In the genomic region with DNA sequence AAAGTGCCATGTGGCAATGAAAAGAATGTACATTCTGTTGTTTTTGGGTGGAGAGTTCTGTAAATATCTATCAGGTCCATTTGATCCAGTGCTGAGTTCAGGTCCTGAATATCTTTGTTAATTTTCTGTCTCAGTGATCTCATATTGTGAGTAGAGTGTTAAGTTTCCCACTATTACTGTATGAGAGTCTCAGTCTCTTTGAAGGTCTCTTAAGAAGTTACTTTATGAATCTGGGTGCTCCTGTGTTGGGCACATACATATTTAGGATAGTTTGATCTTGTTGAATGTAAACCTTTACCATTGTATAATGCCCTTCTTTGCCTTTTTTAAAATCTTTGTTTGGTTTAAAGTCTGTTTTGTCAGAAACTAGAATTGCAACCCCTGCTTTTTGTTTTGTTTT, we compare ENCODE assay signal across 7 cellular contexts.
DNase-seq lines count a peak whose midpoint lies in the region; ATAC-seq and TF ChIP-seq lines count a peak whose summit lies in the region.
"Not testable (repeated sequence)": the region's sequence is repeated elsewhere in the genome, so short reads cannot be mapped to it uniquely, and the experiment has no call there.

No MANE protein-coding gene starts in this region.

- intact Hi-C loops in CD4-positive, alpha-beta T cell (cut with DNase I, micrococcal nuclease); activated CD8-positive, alpha-beta T cell treated with anti-CD3 and anti-CD28 coated beads for 36 hours (cut with micrococcal nuclease); left ventricle myocardium inferior (cut with micrococcal nuclease): not testable (repeated sequence)

- not testable (repeated sequence) for H3K27me3 Mint-ChIP-seq in CD4-positive, alpha-beta T cell; activated CD8-positive, alpha-beta T cell treated with anti-CD3 and anti-CD28 coated beads for 36 hours; activated T-helper 17 cell treated with anti-CD3 and anti-CD28 coated beads, Interleukin-2, amount 50 U/mL, for 72 hours; activated naive CD8-positive, alpha-beta T cell treated with anti-CD3 and anti-CD28 coated beads for 36 hours

- POLR2A ChIA-PET in CD4-positive, alpha-beta T cell (lab: Charles Lee); activated CD8-positive, alpha-beta T cell treated with anti-CD3 and anti-CD28 coated beads for 36 hours (lab: Charles Lee): not testable (repeated sequence)

- peaks cover 32% of the 10 kb centered on the region for H3K36me3 Mint-ChIP-seq in CD4-positive, alpha-beta T cell (ENCODE audit: low read depth)
- peaks cover 17% of the 10 kb centered on the region for H3K36me3 Mint-ChIP-seq in activated CD8-positive, alpha-beta T cell treated with anti-CD3 and anti-CD28 coated beads for 36 hours (ENCODE audit: low read depth)
- not testable (repeated sequence) for H3K36me3 Mint-ChIP-seq in activated T-helper 17 cell treated with anti-CD3 and anti-CD28 coated beads, Interleukin-2, amount 50 U/mL, for 72 hours (ENCODE audit: low read depth); stimulated activated effector memory CD8-positive, alpha-beta T cell treated with anti-CD3 and anti-CD28 coated beads, Interleukin-12 subunit alpha, Interleukin-12 subunit beta, amount 100 ng/mL, for 72 hours
- H3K36me3 Mint-ChIP-seq in activated naive CD8-positive, alpha-beta T cell treated with anti-CD3 and anti-CD28 coated beads for 36 hours = peaks cover 31% of the 10 kb centered on the region

- not testable (repeated sequence) for H2AFZ ChIP-seq in OCI-LY3 (ENCODE audit: low read depth, low read length)

- H3K27ac ChIP-seq in CD4-positive, alpha-beta T cell (ENCODE audit: low read depth, low read length); OCI-LY3 (ENCODE audit: low read length): not testable (repeated sequence)
- peak overlapping the region; percentile 80 for H3K27ac ChIP-seq in left ventricle myocardium inferior (replicated peaks)

- TF ChIP-seq CTCF in CD4-positive, alpha-beta T cell (IDR thresholded peaks at IDR 0.05); OCI-LY3 (IDR thresholded peaks at IDR 0.05; ENCODE audit: low read depth, low read length); activated CD8-positive, alpha-beta T cell treated with anti-CD3 and anti-CD28 coated beads for 36 hours (IDR thresholded peaks at IDR 0.05); left ventricle myocardium inferior (IDR thresholded peaks at IDR 0.05; ENCODE audit: borderline replicate concordance): not testable (repeated sequence)

- ATAC-seq in CD4-positive, alpha-beta T cell (ENCODE audit: poor library complexity) = not testable (repeated sequence)
- ATAC-seq in activated CD8-positive, alpha-beta T cell treated with anti-CD3 and anti-CD28 coated beads for 36 hours = peak; percentile 42
- ATAC-seq in activated T-helper 17 cell treated with anti-CD3 and anti-CD28 coated beads, Interleukin-2, amount 50 U/mL, for 72 hours (replicated peaks) = peak; percentile 96
- peak; percentile 71 for ATAC-seq in stimulated activated effector memory CD8-positive, alpha-beta T cell treated with anti-CD3 and anti-CD28 coated beads, Interleukin-12 subunit alpha, Interleukin-12 subunit beta, amount 100 ng/mL, for 72 hours

- H4K20me1 ChIP-seq in OCI-LY3 (ENCODE audit: insufficient read depth, low read length) = peaks cover 72% of the 10 kb centered on the region

- H3K4me1 ChIP-seq in OCI-LY3 (ENCODE audit: low read length) = peaks cover 16% of the 10 kb centered on the region
- H3K4me1 ChIP-seq in left ventricle myocardium inferior = peaks cover 45% of the 10 kb centered on the region

- not testable (repeated sequence) for DNase-seq in CD4-positive, alpha-beta T cell; activated CD8-positive, alpha-beta T cell treated with anti-CD3 and anti-CD28 coated beads for 36 hours; activated naive CD8-positive, alpha-beta T cell treated with anti-CD3 and anti-CD28 coated beads for 36 hours; left ventricle myocardium inferior; stimulated activated effector memory CD8-positive, alpha-beta T cell treated with anti-CD3 and anti-CD28 coated beads, Interleukin-12 subunit alpha, Interleukin-12 subunit beta, amount 100 ng/mL, for 72 hours (ENCODE audit: low spot score in 2 of 2)

- H3K9me3 ChIP-seq in CD4-positive, alpha-beta T cell (ENCODE audit: control insufficient read depth, low read length); OCI-LY3 (ENCODE audit: insufficient read depth, low read length): not testable (repeated sequence)
- peaks cover 10% of the 10 kb centered on the region for H3K9me3 ChIP-seq in left ventricle myocardium inferior (replicated peaks)

- not testable (repeated sequence) for H3K9me3 Mint-ChIP-seq in CD4-positive, alpha-beta T cell; activated T-helper 17 cell treated with anti-CD3 and anti-CD28 coated beads, Interleukin-2, amount 50 U/mL, for 72 hours; stimulated activated effector memory CD8-positive, alpha-beta T cell treated with anti-CD3 and anti-CD28 coated beads, Interleukin-12 subunit alpha, Interleukin-12 subunit beta, amount 100 ng/mL, for 72 hours
- peaks cover 13% of the 10 kb centered on the region for H3K9me3 Mint-ChIP-seq in activated CD8-positive, alpha-beta T cell treated with anti-CD3 and anti-CD28 coated beads for 36 hours
- H3K9me3 Mint-ChIP-seq in activated naive CD8-positive, alpha-beta T cell treated with anti-CD3 and anti-CD28 coated beads for 36 hours = peaks cover 11% of the 10 kb centered on the region

- not testable (repeated sequence) for H3K27me3 ChIP-seq in CD4-positive, alpha-beta T cell (ENCODE audit: control insufficient read depth, insufficient read depth, low read length); OCI-LY3 (ENCODE audit: low read depth, low read length); left ventricle myocardium inferior (ENCODE audit: low read depth)

- peaks cover 36% of the 10 kb centered on the region for H3K4me1 Mint-ChIP-seq in CD4-positive, alpha-beta T cell (ENCODE audit: low read depth)
- peaks cover 47% of the 10 kb centered on the region for H3K4me1 Mint-ChIP-seq in activated CD8-positive, alpha-beta T cell treated with anti-CD3 and anti-CD28 coated beads for 36 hours (ENCODE audit: low read depth)
- H3K4me1 Mint-ChIP-seq in activated T-helper 17 cell treated with anti-CD3 and anti-CD28 coated beads, Interleukin-2, amount 50 U/mL, for 72 hours = peaks cover 18% of the 10 kb centered on the region
- peaks cover 37% of the 10 kb centered on the region for H3K4me1 Mint-ChIP-seq in activated naive CD8-positive, alpha-beta T cell treated with anti-CD3 and anti-CD28 coated beads for 36 hours
- H3K4me1 Mint-ChIP-seq in stimulated activated effector memory CD8-positive, alpha-beta T cell treated with anti-CD3 and anti-CD28 coated beads, Interleukin-12 subunit alpha, Interleukin-12 subunit beta, amount 100 ng/mL, for 72 hours = peaks cover 18% of the 10 kb centered on the region

- peak overlapping the region; percentile 6 for H3K27ac Mint-ChIP-seq in CD4-positive, alpha-beta T cell
- H3K27ac Mint-ChIP-seq in activated CD8-positive, alpha-beta T cell treated with anti-CD3 and anti-CD28 coated beads for 36 hours; stimulated activated effector memory CD8-positive, alpha-beta T cell treated with anti-CD3 and anti-CD28 coated beads, Interleukin-12 subunit alpha, Interleukin-12 subunit beta, amount 100 ng/mL, for 72 hours: not testable (repeated sequence)
- peak overlapping the region; percentile 18 for H3K27ac Mint-ChIP-seq in activated T-helper 17 cell treated with anti-CD3 and anti-CD28 coated beads, Interleukin-2, amount 50 U/mL, for 72 hours
- H3K27ac Mint-ChIP-seq in activated naive CD8-positive, alpha-beta T cell treated with anti-CD3 and anti-CD28 coated beads for 36 hours = peak overlapping the region; percentile 20

- CTCF ChIA-PET in CD4-positive, alpha-beta T cell (lab: Charles Lee); activated CD8-positive, alpha-beta T cell treated with anti-CD3 and anti-CD28 coated beads for 36 hours (lab: Charles Lee): not testable (repeated sequence)

- peak overlapping the region; percentile 0; the same call in 1 of the 2 replicates for H3K4me2 ChIP-seq in OCI-LY3 (ENCODE audit: low read length)

- H3K4me3 ChIP-seq in OCI-LY3 (ENCODE audit: low read length); left ventricle myocardium inferior: not testable (repeated sequence)

- not testable (repeated sequence) for H3K4me3 Mint-ChIP-seq in CD4-positive, alpha-beta T cell; activated CD8-positive, alpha-beta T cell treated with anti-CD3 and anti-CD28 coated beads for 36 hours; activated T-helper 17 cell treated with anti-CD3 and anti-CD28 coated beads, Interleukin-2, amount 50 U/mL, for 72 hours; activated naive CD8-positive, alpha-beta T cell treated with anti-CD3 and anti-CD28 coated beads for 36 hours; stimulated activated effector memory CD8-positive, alpha-beta T cell treated with anti-CD3 and anti-CD28 coated beads, Interleukin-12 subunit alpha, Interleukin-12 subunit beta, amount 100 ng/mL, for 72 hours

- not testable (repeated sequence) for H3K36me3 ChIP-seq in OCI-LY3 (replicated peaks; ENCODE audit: low read depth, low read length); left ventricle myocardium inferior

- H3K9ac ChIP-seq in OCI-LY3 (ENCODE audit: low read length) = not testable (repeated sequence)

- H3K79me2 ChIP-seq in OCI-LY3 (ENCODE audit: low read length) = peaks cover 95% of the 10 kb centered on the region
